In genomic region chr5:120655828-120656435, GRCh38 we compare ENCODE assay signal across 9 cellular contexts.
DNase-seq lines count a peak whose midpoint lies in the region; ATAC-seq, FAIRE-seq and TF ChIP-seq lines count a peak whose summit lies in the region.
"Had no signal": no experiment of that assay in that cellular context is flagged by ENCODE, and none has a peak within 500 bp of the region (broad histone marks: within the 10 kb centered on the region; RNA-seq: fewer than 3 reads in every experiment).

No MANE protein-coding gene starts in this region.

- H3K36me3 Mint-ChIP-seq in natural killer cell, result no peaks in the 10 kb centered on the region
- H3K36me3 Mint-ChIP-seq: naive B cell had no signal

- H3K4me1 Mint-ChIP-seq in natural killer cell, result no peaks in the 10 kb centered on the region
- H3K4me1 Mint-ChIP-seq: naive B cell had no signal

- DNase-seq in CD1c-positive myeloid dendritic cell (ENCODE audit: extremely low spot score) (peak; percentile 5), GM18507 (ENCODE audit: extremely low spot score, insufficient read length, low read depth) (no peak), SK-MEL-5 (ENCODE audit: low read depth, low spot score) (peak; percentile 69), iPS DF 19.7 (ENCODE audit: low read depth, low spot score) (peak; percentile 9), HuH-7.5 (ENCODE audit: low spot score) (no peak), DMS114 treated with DMSO at 0.1 percent for 48 hours (lab: John Stamatoyannopoulos, UW; ENCODE audit: unreplicated experiment) (no peak), natural killer cell (no peak)
- DNase-seq: naive B cell had no signal

- no peaks in the 10 kb centered on the region for H3K27me3 Mint-ChIP-seq in natural killer cell (ENCODE audit: low read depth in 2 of 2)
- H3K27me3 Mint-ChIP-seq: naive B cell had no signal

- intact Hi-C loops in natural killer cell (cut with micrococcal nuclease), result no loop called here

- FAIRE-seq in GM18507 (lab: Jason Lieb, UNC), result peak; percentile 57

- H3K4me3 Mint-ChIP-seq in natural killer cell, result no peak overlapping the region
- H3K4me3 Mint-ChIP-seq: naive B cell had no signal

- TF ChIP-seq CTCF in natural killer cell (IDR thresholded peaks at IDR 0.05), result no peak

- ATAC-seq in HG03103 (IDR thresholded peaks at IDR 0.05; ENCODE audit: low read depth, unreplicated experiment) (peak; percentile 79), natural killer cell (no peak)

- in situ Hi-C loops in SK-MEL-5 (cut with HindIII; ENCODE audit: low pct_unique_long_range_greater_than_20kb, low sequenced_read_pairs), result no loop called here

- no peak overlapping the region for H3K27ac Mint-ChIP-seq in natural killer cell
- H3K27ac Mint-ChIP-seq: naive B cell had no signal

- peaks cover 10% of the 10 kb centered on the region in 2 donors for H3K9me3 Mint-ChIP-seq in natural killer cell
- H3K9me3 Mint-ChIP-seq: naive B cell had no signal

Comparison
In these comparisons a context has a peak if more than half of its experiments do, and no peak if none do; other contexts are left out.
1. DNase-seq: peak in CD1c-positive myeloid dendritic cell (single experiment), SK-MEL-5 (single experiment) and iPS DF 19.7 (single experiment); none in GM18507 (single experiment), HuH-7.5 (single experiment), DMS114 treated with DMSO at 0.1 percent for 48 hours (single experiment) and natural killer cell (single experiment).